ENCODE assay signal across 13 cellular contexts in genomic region chr10:77821551-77821950, GRCh38.
DNase-seq lines count a peak whose midpoint lies in the region; ATAC-seq and TF ChIP-seq lines count a peak whose summit lies in the region.
"Had no signal": no experiment of that assay in that cellular context is flagged by ENCODE, and none has a peak within 500 bp of the region (broad histone marks: within the 10 kb centered on the region; RNA-seq: fewer than 3 reads in every experiment).

No MANE protein-coding gene starts in this region.

- ATAC-seq in RWPE2 (ENCODE audit: low read depth): no peak
- no peak for ATAC-seq in HG02973 (IDR thresholded peaks at IDR 0.05; ENCODE audit: unreplicated experiment)

- intact Hi-C loops in Calu3 (cut with micrococcal nuclease; ENCODE audit: unreplicated experiment) (no loop called here), left ventricle myocardium inferior (cut with micrococcal nuclease) (no loop called here)

- DNase-seq in Calu3 (no peak), RWPE2 (ENCODE audit: low spot score) (no peak), left ventricle myocardium inferior (peak; percentile 53), osteoblast (ENCODE audit: insufficient read length, low spot score, missing footprints) (peak; percentile 31), progenitor cell of endocrine pancreas (ENCODE audit: low spot score, unreplicated experiment) (no peak), KG1 (lab: John Stamatoyannopoulos, UW) (no peak)
- DNase-seq: CD4-positive, CD25-positive, alpha-beta regulatory T cell; GF-D8; H9; NCI-H1105; NCI-H2081 treated with DMSO at 0.1 percent for 48 hours; NK-92 treated with Interleukin-12 subunit alpha and Interleukin-12 subunit beta, amount 100 ng/mL, for 24 hours had no signal

- BruUV-seq in Calu3 (replicated peaks; lab: Mats Ljungman, UMichigan): TSS peak; percentile 59

- no peaks in the 10 kb centered on the region for H4K20me1 ChIP-seq in osteoblast (ENCODE audit: insufficient read depth, low read length)

- no peak overlapping the region for H2AFZ ChIP-seq in osteoblast (ENCODE audit: low read length)

- no peak for TF ChIP-seq CTCF in Calu3 (IDR thresholded peaks at IDR 0.05; ENCODE audit: unreplicated experiment)
- no peak for TF ChIP-seq CTCF in RWPE2 (IDR thresholded peaks at IDR 0.05; ENCODE audit: poor library complexity, severe bottlenecking)
- no peak for TF ChIP-seq CTCF in left ventricle myocardium inferior (IDR thresholded peaks at IDR 0.05; ENCODE audit: borderline replicate concordance)
- TF ChIP-seq CTCF in osteoblast (IDR thresholded peaks at IDR 0.05; ENCODE audit: extremely low read depth, low read depth, low read length): no peak
- TF ChIP-seq CTCF in progenitor cell of endocrine pancreas (IDR thresholded peaks at IDR 0.05; ENCODE audit: unreplicated experiment): no peak

- H3K4me1 ChIP-seq in RWPE2 (ENCODE audit: insufficient read depth, poor library complexity, severe bottlenecking) (peaks cover 15% of the 10 kb centered on the region), left ventricle myocardium inferior (no peaks in the 10 kb centered on the region), osteoblast (ENCODE audit: insufficient read depth, low read length) (no peaks in the 10 kb centered on the region)

- no peaks in the 10 kb centered on the region for H3K9me3 Mint-ChIP-seq in Calu3 (ENCODE audit: low read depth, unreplicated experiment)
- no peaks in the 10 kb centered on the region for H3K9me3 Mint-ChIP-seq in progenitor cell of endocrine pancreas (ENCODE audit: low read depth)
- H3K9me3 Mint-ChIP-seq: CD4-positive, CD25-positive, alpha-beta regulatory T cell; H9 had no signal

- no peaks in the 10 kb centered on the region for H3K79me2 ChIP-seq in osteoblast (ENCODE audit: insufficient read depth, low read length)

- H3K36me3 Mint-ChIP-seq in Calu3 (ENCODE audit: insufficient read depth, unreplicated experiment) (peaks cover 13% of the 10 kb centered on the region), progenitor cell of endocrine pancreas (ENCODE audit: insufficient read depth) (peaks cover 28% of the 10 kb centered on the region)
- H3K36me3 Mint-ChIP-seq: CD4-positive, CD25-positive, alpha-beta regulatory T cell had no signal

- H3K36me3 ChIP-seq in RWPE2 (ENCODE audit: low read depth) (peaks cover 97% of the 10 kb centered on the region), left ventricle myocardium inferior (peaks cover 69% of the 10 kb centered on the region), osteoblast (ENCODE audit: insufficient read depth, low read length) (peaks cover 43% of the 10 kb centered on the region)

- H3K27me3 ChIP-seq in RWPE2 (ENCODE audit: insufficient read depth, poor library complexity, severe bottlenecking) (no peaks in the 10 kb centered on the region), left ventricle myocardium inferior (ENCODE audit: low read depth) (no peaks in the 10 kb centered on the region), osteoblast (ENCODE audit: insufficient read depth, low read length) (no peaks in the 10 kb centered on the region)

- no peak overlapping the region for H3K27ac Mint-ChIP-seq in Calu3 (ENCODE audit: unreplicated experiment)
- H3K27ac Mint-ChIP-seq in progenitor cell of endocrine pancreas: no peak overlapping the region
- H3K27ac Mint-ChIP-seq: CD4-positive, CD25-positive, alpha-beta regulatory T cell had no signal

- no peak overlapping the region for H3K4me3 ChIP-seq in RWPE2 (ENCODE audit: severe bottlenecking)
- no peak overlapping the region for H3K4me3 ChIP-seq in left ventricle myocardium inferior
- no peak overlapping the region for H3K4me3 ChIP-seq in osteoblast (ENCODE audit: insufficient read depth, low read length)

- CTCF ChIA-PET in Calu3 (lab: Charles Lee): interaction anchor here (0.6 to 0.7 kb wide), 2 partner anchors 61 to 78 kb away, joined by 3 read pairs; no protein-coding TSS in a partner anchor

- H3K4me3 Mint-ChIP-seq in Calu3 (ENCODE audit: low read depth, unreplicated experiment) (no peak overlapping the region), progenitor cell of endocrine pancreas (ENCODE audit: low read depth) (no peak overlapping the region)
- H3K4me3 Mint-ChIP-seq: CD4-positive, CD25-positive, alpha-beta regulatory T cell; H9 had no signal

- H3K9me3 ChIP-seq in RWPE2 (ENCODE audit: severe bottlenecking) (no peaks in the 10 kb centered on the region), left ventricle myocardium inferior (replicated peaks) (no peaks in the 10 kb centered on the region), osteoblast (ENCODE audit: low read depth, low read length) (no peaks in the 10 kb centered on the region)

- H3K27me3 Mint-ChIP-seq in Calu3 (ENCODE audit: unreplicated experiment): no peaks in the 10 kb centered on the region
- H3K27me3 Mint-ChIP-seq in progenitor cell of endocrine pancreas: no peaks in the 10 kb centered on the region
- H3K27me3 Mint-ChIP-seq: CD4-positive, CD25-positive, alpha-beta regulatory T cell had no signal

- H3K4me2 ChIP-seq in osteoblast (ENCODE audit: insufficient read depth, low read length): no peak overlapping the region

- H3K27ac ChIP-seq in RWPE2 (ENCODE audit: poor library complexity, severe bottlenecking) (peak overlapping the region; percentile 49), left ventricle myocardium inferior (replicated peaks) (no peak overlapping the region), osteoblast (ENCODE audit: low read depth, low read length) (no peak overlapping the region)

- H3K4me1 Mint-ChIP-seq in Calu3 (ENCODE audit: low read depth, unreplicated experiment) (no peaks in the 10 kb centered on the region), progenitor cell of endocrine pancreas (ENCODE audit: low read depth) (peaks cover 3% of the 10 kb centered on the region)
- H3K4me1 Mint-ChIP-seq: CD4-positive, CD25-positive, alpha-beta regulatory T cell had no signal

Comparison
In these comparisons a context has a peak if more than half of its experiments do, and no peak if none do; other contexts are left out.
1. DNase-seq: peak in left ventricle myocardium inferior (single experiment) and osteoblast (single experiment); none in Calu3 (single experiment), RWPE2 (single experiment), progenitor cell of endocrine pancreas (single experiment) and KG1 (single experiment).